Comparison of ENCODE assay signal across 8 cellular contexts in genomic region chr10:101889256-101890210, GRCh38. TPM values are rescaled to one million over a fixed set of nuclear protein-coding genes. Genes with fewer than 3 reads are reported as not detected.
DNase-seq lines count a peak whose midpoint lies in the region; ATAC-seq, FAIRE-seq and TF ChIP-seq lines count a peak whose summit lies in the region.

No MANE protein-coding gene starts in this region.

- no peaks in the 10 kb centered on the region for H3K27me3 ChIP-seq in small intestine (ENCODE audit: control insufficient read depth in 2 of 2, insufficient read depth in 2 of 2, low read length in 2 of 2)

- TF ChIP-seq POLR2A in GM18505 (IDR thresholded peaks at IDR 0.05; ENCODE audit: borderline replicate concordance, extremely low read depth, insufficient read depth, insufficient read length): no peak

- peak overlapping the region; percentile 44 for H3K27ac ChIP-seq in angular gyrus (ENCODE audit: low read depth, low read length)
- H3K27ac ChIP-seq in small intestine (ENCODE audit: low read depth in 1 of 2, low read length in 1 of 2): no peak overlapping the region

- TF ChIP-seq CTCF in AG09319 (IDR thresholded peaks at IDR 0.05; ENCODE audit: low read depth, low read length): peak; percentile 94

- H3K4me1 ChIP-seq in small intestine (ENCODE audit: control insufficient read depth in 2 of 2, insufficient read depth in 1 of 2, low read depth in 1 of 2, low read length in 1 of 2): no peaks in the 10 kb centered on the region

- no peak overlapping the region for H3K4me3 ChIP-seq in small intestine (ENCODE audit: low read depth in 1 of 2, low read length in 2 of 2)

- peak; percentile 61 for ATAC-seq in GM18505 (IDR thresholded peaks at IDR 0.05; ENCODE audit: unreplicated experiment)
- ATAC-seq in GM18870 (IDR thresholded peaks at IDR 0.05; ENCODE audit: unreplicated experiment): no peak

- H3K36me3 ChIP-seq in small intestine (ENCODE audit: control insufficient read depth in 2 of 2, insufficient read depth in 2 of 2, low read length in 2 of 2): peaks cover 0 to 3% of the 10 kb centered on the region in 2 donors

- FAIRE-seq in small intestine (lab: Jason Lieb, UNC): no peak

- no peaks in the 10 kb centered on the region for H3K9me3 ChIP-seq in small intestine (ENCODE audit: control insufficient read depth, low read depth)

- WGBS in small intestine, 3 donors: 60 to 71% (median 62%) methylated on average over 5 of the region's 5 CpGs

- DNase-seq in AG09319 (ENCODE audit: extremely low read depth, low read depth): peak; percentile 61
- DNase-seq in MV-4-11 (lab: John Stamatoyannopoulos, UW): peak; percentile 55
- peak; percentile 20 for DNase-seq in T-helper 22 cell (ENCODE audit: low read depth)
- DNase-seq in hepatic stellate cell (ENCODE audit: low spot score): peak; percentile 64
- DNase-seq in small intestine: peak; percentile 68

RNA-seq across cellular contexts. Expression of gene KCNIP2, which starts 45.9 kb away (rescaled TPM):
- polyA plus RNA-seq in small intestine: 1 to 10 TPM; 2.5 to 3.6 (median 3.2) TPM
